In the genomic region with DNA sequence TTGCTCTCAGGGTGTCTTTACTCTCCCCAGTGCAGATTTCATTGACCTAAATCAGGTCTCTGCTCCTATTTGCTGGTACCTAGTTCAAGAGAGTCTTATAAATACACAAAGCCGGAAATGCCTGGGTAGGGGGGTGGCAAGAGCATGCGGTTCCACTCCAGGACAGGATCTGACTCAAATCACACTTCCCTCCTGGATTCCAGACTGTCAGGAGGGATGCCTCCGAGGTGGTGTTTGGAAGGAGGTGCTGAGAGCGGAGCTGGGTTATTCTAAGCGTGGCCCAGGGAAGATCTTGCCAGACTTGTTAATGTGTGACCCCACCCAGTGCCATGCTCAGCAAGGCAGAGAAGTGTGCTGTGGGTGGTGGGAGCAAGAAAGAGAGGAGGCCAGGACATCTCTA, we compare ENCODE assay signal across 10 cellular contexts. TPM values are rescaled to one million over a fixed set of nuclear protein-coding genes. Genes with fewer than 3 reads are reported as not detected.
DNase-seq lines count a peak whose midpoint lies in the region; ATAC-seq, FAIRE-seq and TF ChIP-seq lines count a peak whose summit lies in the region.
"Had no signal": no experiment of that assay in that cellular context is flagged by ENCODE, and none has a peak within 500 bp of the region (broad histone marks: within the 10 kb centered on the region; RNA-seq: fewer than 3 reads in every experiment).

No MANE protein-coding gene starts in this region.

- H2BK15ac ChIP-seq in IMR-90 (ENCODE audit: low read depth, low read length) (no peak overlapping the region; the same call in 2 of the 3 replicates), mesenchymal stem cell (ENCODE audit: low read depth, poor library complexity, severe bottlenecking) (no peak overlapping the region)

- H4K8ac ChIP-seq in IMR-90 (ENCODE audit: low read depth in 2 of 2, low read length in 2 of 2) (no peak overlapping the region), mesenchymal stem cell (ENCODE audit: low read length) (no peak overlapping the region)

- ATAC-seq in IMR-90 (ENCODE audit: low read depth) (no peak), gastrocnemius medialis (no peak), HG03135 (IDR thresholded peaks at IDR 0.05; ENCODE audit: unreplicated experiment) (no peak), HG03432 (IDR thresholded peaks at IDR 0.05; ENCODE audit: unreplicated experiment) (no peak)

- CTCF ChIA-PET in IMR-90 (lab: Yijun Ruan, JAX) (no interaction called here), endothelial cell of umbilical vein (lab: Charles Lee) (interaction anchor here (0.7 to 2.1 kb wide), 7 partner anchors 9 to 67 kb away, joined by 3 to 8 read pairs (median 4); no protein-coding TSS in a partner anchor)

- H3K4ac ChIP-seq in IMR-90 (ENCODE audit: low read depth, low read length) (no peak overlapping the region), mesenchymal stem cell (ENCODE audit: low read depth in 1 of 2, low read length in 2 of 2) (no peak overlapping the region)

- H3K9me1 ChIP-seq in IMR-90 (ENCODE audit: insufficient read depth, low read length) (0 out of 2 replicates have a peak, but pooled peaks cover 6% of the 10 kb centered on the region), endothelial cell of umbilical vein (replicated peaks; ENCODE audit: control insufficient read depth, extremely low read depth, insufficient read depth, low read length) (no peaks in the 10 kb centered on the region)

- H3K27ac ChIP-seq in BLaER1 treated with 17β-estradiol and CSF1 and Interleukin-3, amounts not matched to agents 10 nM and 100 nM, result no peak overlapping the region
- H3K27ac ChIP-seq in IMR-90 (ENCODE audit: insufficient read depth, low read length), result no peak overlapping the region
- H3K27ac ChIP-seq in endothelial cell of umbilical vein (ENCODE audit: insufficient read depth, low read depth, low read length), result peak overlapping the region; percentile 46
- H3K27ac ChIP-seq in mesenchymal stem cell (ENCODE audit: low read length, poor library complexity, severe bottlenecking), result no peak overlapping the region
- no peak overlapping the region for H3K27ac ChIP-seq in gastrocnemius medialis

- DNase-seq in IMR-90, result peak; percentile 29
- peak; percentile 67 for DNase-seq in endothelial cell of umbilical vein (ENCODE audit: low read depth, low spot score)
- peak; percentile 37 for DNase-seq in mesenchymal stem cell
- no peak for DNase-seq in gastrocnemius medialis
- DNase-seq in NCI-H187 (lab: John Stamatoyannopoulos, UW), result no peak
- DNase-seq: stimulated activated CD4-positive, alpha-beta T cell treated with anti-CD3 and anti-CD28 coated beads, Interleukin-4, amount 100 ng/mL, for 24 hours had no signal

- peak overlapping the region; percentile 71 for H2AK9ac ChIP-seq in IMR-90 (replicated peaks; ENCODE audit: low read depth, low read length, poor library complexity)

- in situ Hi-C loops in IMR-90 (cut with MboI; ENCODE audit: low sequenced_read_pairs) (no loop called here), gastrocnemius medialis (cut with MboI; ENCODE audit: low sequenced_read_pairs in 4 of 4) (no loop called here)

- no peaks in the 10 kb centered on the region for H3K79me2 ChIP-seq in endothelial cell of umbilical vein (ENCODE audit: control insufficient read depth, insufficient read depth, low read length)

- no peak overlapping the region for H3K4me3 ChIP-seq in BLaER1 treated with 17β-estradiol and CSF1 and Interleukin-3, amounts not matched to agents 10 nM and 100 nM
- no peak overlapping the region for H3K4me3 ChIP-seq in IMR-90 (ENCODE audit: insufficient read depth, low read depth, low read length)
- no peak overlapping the region for H3K4me3 ChIP-seq in endothelial cell of umbilical vein (replicated peaks in 1 of 3; ENCODE audit: insufficient read depth in 1 of 3, low read depth in 1 of 3, low read length in 3 of 3)
- H3K4me3 ChIP-seq in mesenchymal stem cell (ENCODE audit: insufficient read depth in 1 of 2, low read depth in 1 of 2, low read length in 2 of 2), result no peak overlapping the region
- H3K4me3 ChIP-seq in gastrocnemius medialis, result no peak overlapping the region

- H2BK120ac ChIP-seq in IMR-90 (ENCODE audit: low read depth, low read length) (no peak overlapping the region), mesenchymal stem cell (ENCODE audit: low read depth, low read length) (no peak overlapping the region)

- BruUV-seq in IMR-90 (replicated peaks; lab: Mats Ljungman, UMichigan) (no TSS peak), endothelial cell of umbilical vein (replicated peaks; lab: Mats Ljungman, UMichigan) (no TSS peak)

- peaks cover 0 to 6% (median 0%) of the 10 kb centered on the region in 11 experiments; a peak in 1 of 22 replicates for H3K9me3 ChIP-seq in BLaER1 treated with 17β-estradiol and CSF1 and Interleukin-3, amounts not matched to agents 10 nM and 100 nM (replicated peaks in 1 of 11)
- no peaks in the 10 kb centered on the region for H3K9me3 ChIP-seq in IMR-90 (ENCODE audit: control insufficient read depth, insufficient read depth, low read length)
- H3K9me3 ChIP-seq in endothelial cell of umbilical vein (replicated peaks; ENCODE audit: control insufficient read depth, insufficient read depth, low read length), result no peaks in the 10 kb centered on the region
- H3K9me3 ChIP-seq in mesenchymal stem cell (ENCODE audit: control insufficient read depth, low read length), result no peaks in the 10 kb centered on the region
- H3K9me3 ChIP-seq in gastrocnemius medialis, result no peaks in the 10 kb centered on the region

- no peak for TF ChIP-seq POLR2A in IMR-90 (IDR thresholded peaks at IDR 0.05; ENCODE audit: low read depth, low read length)
- TF ChIP-seq POLR2A in endothelial cell of umbilical vein (IDR thresholded peaks at IDR 0.05; ENCODE audit: low read depth, low read length), result no peak
- no peak for TF ChIP-seq POLR2A in gastrocnemius medialis (IDR thresholded peaks at IDR 0.05)

- H4K20me1 ChIP-seq in BLaER1 treated with 17β-estradiol and CSF1 and Interleukin-3, amounts not matched to agents 10 nM and 100 nM, result no peaks in the 10 kb centered on the region
- no peaks in the 10 kb centered on the region for H4K20me1 ChIP-seq in IMR-90 (ENCODE audit: insufficient read depth, low read length)
- no peaks in the 10 kb centered on the region for H4K20me1 ChIP-seq in endothelial cell of umbilical vein (replicated peaks; ENCODE audit: control insufficient read depth, extremely low read depth, insufficient read depth, low read length)

- WGBS in IMR-90 (ENCODE audit: extremely low coverage in 2 of 2, insufficient read length in 1 of 2), 2 experiments, result no CpG with 5 or more reads among the region's 5 CpGs
- WGBS in mesenchymal stem cell, result 4% methylated on average over 2 of the region's 5 CpGs

- no peak overlapping the region for H2BK20ac ChIP-seq in IMR-90 (ENCODE audit: low read depth, low read length)

- intact Hi-C loops in IMR-90 (cut with micrococcal nuclease), result no loop called here
- intact Hi-C loops in endothelial cell of umbilical vein (cut with micrococcal nuclease), result loop anchor here (1.0 kb wide), 1 partner anchor 29 kb away; no protein-coding TSS in a partner anchor
- intact Hi-C loops in gastrocnemius medialis (cut with DNase I; ENCODE audit: low total_unique reads), result no loop called here

- peak overlapping the region; percentile 33 to 64 (median 45); a peak in 21 of 22 replicates for H3K4me2 ChIP-seq in BLaER1 treated with 17β-estradiol and CSF1 and Interleukin-3, amounts not matched to agents 10 nM and 100 nM
- H3K4me2 ChIP-seq in IMR-90 (ENCODE audit: low read depth, low read length), result no peak overlapping the region
- H3K4me2 ChIP-seq in endothelial cell of umbilical vein (ENCODE audit: insufficient read depth, low read length), result peak overlapping the region; percentile 38
- no peak overlapping the region for H3K4me2 ChIP-seq in mesenchymal stem cell (ENCODE audit: low read length, poor library complexity, severe bottlenecking)

- H3K14ac ChIP-seq in IMR-90 (replicated peaks; ENCODE audit: low read depth, low read length), result no peak overlapping the region
- H3K14ac ChIP-seq in mesenchymal stem cell (ENCODE audit: low read length in 2 of 2), result no peak overlapping the region

- H3K56ac ChIP-seq in IMR-90 (ENCODE audit: extremely low read depth, insufficient read depth, low read length), result no peak overlapping the region

- H2AFZ ChIP-seq in IMR-90 (replicated peaks; ENCODE audit: low read length, poor library complexity) (peak overlapping the region; percentile 65), endothelial cell of umbilical vein (ENCODE audit: low read depth, low read length) (peak overlapping the region; percentile 3), mesenchymal stem cell (ENCODE audit: low read depth, low read length) (no peak overlapping the region)

- H3K4me1 ChIP-seq in BLaER1 treated with 17β-estradiol and CSF1 and Interleukin-3, amounts not matched to agents 10 nM and 100 nM, result peaks cover 11 to 17% (median 16%) of the 10 kb centered on the region in 10 experiments; a peak in 19 of 20 replicates
- H3K4me1 ChIP-seq in IMR-90 (ENCODE audit: control insufficient read depth, insufficient read depth, low read length) (no peaks in the 10 kb centered on the region; the same call in 1 of the 2 replicates), endothelial cell of umbilical vein (ENCODE audit: control insufficient read depth, extremely low read depth, insufficient read depth, low read length) (peaks cover 22% of the 10 kb centered on the region), mesenchymal stem cell (ENCODE audit: control insufficient read depth, insufficient read depth, low read depth, low read length) (peaks cover 18% of the 10 kb centered on the region), gastrocnemius medialis (no peaks in the 10 kb centered on the region)

- no peak overlapping the region for H4K91ac ChIP-seq in IMR-90 (ENCODE audit: insufficient read depth, low read depth, low read length)
- no peak overlapping the region for H4K91ac ChIP-seq in mesenchymal stem cell (ENCODE audit: low read length)

- no peaks in the 10 kb centered on the region for H3K79me1 ChIP-seq in IMR-90 (ENCODE audit: low read depth in 1 of 2, low read length in 2 of 2)
- no peaks in the 10 kb centered on the region for H3K79me1 ChIP-seq in mesenchymal stem cell (replicated peaks; ENCODE audit: low read length, poor library complexity, severe bottlenecking)

- no peak overlapping the region for H2BK5ac ChIP-seq in IMR-90 (ENCODE audit: low read depth, low read length, poor library complexity, severe bottlenecking)
- H2BK5ac ChIP-seq in mesenchymal stem cell (ENCODE audit: low read depth, low read length, poor library complexity, severe bottlenecking), result no peak overlapping the region

- H3K18ac ChIP-seq in IMR-90 (ENCODE audit: low read depth, low read length) (no peak overlapping the region), mesenchymal stem cell (ENCODE audit: low read depth in 1 of 2, low read length in 2 of 2) (no peak overlapping the region)

- TF ChIP-seq CTCF in IMR-90 (conservative IDR thresholded peaks at IDR 0.05; ENCODE audit: low read depth, low read length) (no peak), endothelial cell of umbilical vein (IDR thresholded peaks at IDR 0.05; ENCODE audit: extremely low read depth in 1 of 2, insufficient read depth in 1 of 2, low read depth in 1 of 2, low read length in 2 of 2) (no peak), gastrocnemius medialis (IDR thresholded peaks at IDR 0.05 in 4 of 5, conservative IDR thresholded peaks at IDR 0.05 in 1 of 5) (no peak)

- TF ChIP-seq RAD21 in IMR-90 (IDR thresholded peaks at IDR 0.05; ENCODE audit: low read length), result no peak

- dilution Hi-C loops in IMR-90 (cut with HindIII; ENCODE audit: low sequenced_read_pairs, unreplicated experiment) (no loop called here), endothelial cell of umbilical vein (cut with MboI; ENCODE audit: extremely low pct_ligation_motif_present, low sequenced_read_pairs) (no loop called here)

- H2BK12ac ChIP-seq in mesenchymal stem cell (ENCODE audit: low read length in 2 of 2), result no peak overlapping the region

- H3K27me3 ChIP-seq in BLaER1 treated with 17β-estradiol and CSF1 and Interleukin-3, amounts not matched to agents 10 nM and 100 nM, result no peaks in the 10 kb centered on the region
- H3K27me3 ChIP-seq in IMR-90 (ENCODE audit: control insufficient read depth, insufficient read depth, low read length) (peaks cover 28% of the 10 kb centered on the region), endothelial cell of umbilical vein (ENCODE audit: control insufficient read depth in 2 of 2, insufficient read depth in 2 of 2, low read length in 2 of 2) (peaks cover 0 to 2% of the 10 kb centered on the region in 2 experiments), mesenchymal stem cell (ENCODE audit: control insufficient read depth in 1 of 2, insufficient read depth in 1 of 2, low read length in 2 of 2) (peaks cover 0 to 40% of the 10 kb centered on the region in 2 experiments), gastrocnemius medialis (peaks cover 0 to 4% (median 0%) of the 10 kb centered on the region in 3 donors)

- H3K36me3 ChIP-seq in BLaER1 treated with 17β-estradiol and CSF1 and Interleukin-3, amounts not matched to agents 10 nM and 100 nM, result no peaks in the 10 kb centered on the region
- H3K36me3 ChIP-seq in IMR-90 (ENCODE audit: control insufficient read depth, insufficient read depth, low read length) (no peaks in the 10 kb centered on the region), endothelial cell of umbilical vein (ENCODE audit: control insufficient read depth in 2 of 2, extremely low read depth in 1 of 2, insufficient read depth in 2 of 2, low read length in 2 of 2) (no peaks in the 10 kb centered on the region), mesenchymal stem cell (ENCODE audit: control insufficient read depth in 1 of 2, insufficient read depth in 2 of 2, low read depth in 1 of 2, low read length in 2 of 2) (no peaks in the 10 kb centered on the region), gastrocnemius medialis (no peaks in the 10 kb centered on the region)

- no peak overlapping the region for H4K5ac ChIP-seq in IMR-90 (ENCODE audit: low read depth, low read length)

- no peak overlapping the region for H2AK5ac ChIP-seq in IMR-90 (ENCODE audit: low read depth, low read length)
- H2AK5ac ChIP-seq in mesenchymal stem cell (ENCODE audit: low read length, severe bottlenecking), result no peak overlapping the region

- H3K9ac ChIP-seq in BLaER1 treated with 17β-estradiol and CSF1 and Interleukin-3, amounts not matched to agents 10 nM and 100 nM, result no peak overlapping the region
- H3K9ac ChIP-seq in IMR-90 (ENCODE audit: low read depth, low read length) (no peak overlapping the region), endothelial cell of umbilical vein (replicated peaks; ENCODE audit: extremely low read depth, insufficient read depth, low read length) (no peak overlapping the region), mesenchymal stem cell (ENCODE audit: low read length) (no peak overlapping the region)

- POLR2A ChIA-PET in IMR-90 (lab: Charles Lee; ENCODE audit: unreplicated experiment), result no interaction called here
- POLR2A ChIA-PET in endothelial cell of umbilical vein (lab: Charles Lee), result interaction anchor here (1.5 kb wide), 1 partner anchor 29 kb away, joined by 6 read pairs; no protein-coding TSS in a partner anchor

- FAIRE-seq in endothelial cell of umbilical vein (lab: Jason Lieb, UNC), result peak; percentile 98
- FAIRE-seq: colon had no signal

- 0 out of 2 replicates have a peak overlapping the region, but pooled peaks have one; percentile 10 for H3K23ac ChIP-seq in IMR-90 (ENCODE audit: low read depth, low read length)
- H3K23ac ChIP-seq in mesenchymal stem cell (ENCODE audit: low read length in 2 of 2), result no peak overlapping the region

RNA-seq across cellular contexts. Expression of a gene that starts 49.8 kb away (rescaled TPM):
- not detected in 2 replicates for total RNA-seq in IMR-90 (2012; rRNA removed)
- polyA plus RNA-seq in IMR-90 (2012; rRNA removed), result not detected in 2 replicates
- not detected in 2 replicates for polyA plus RNA-seq in IMR-90 (2012; cell fraction: cytosol; rRNA removed)
- 0.02 TPM in 2 replicates for polyA plus RNA-seq in IMR-90 (2012; cell fraction: nucleus; rRNA removed; ENCODE audit: low replicate concordance)
- not detected in 2 replicates for total RNA-seq in endothelial cell of umbilical vein
- polyA plus RNA-seq in endothelial cell of umbilical vein, result 0.07 TPM in 1 of 2 replicates, not detected in the other
- not detected in 2 replicates for polyA plus RNA-seq in endothelial cell of umbilical vein (2011; cell fraction: cytosol; rRNA removed)
- 0.11 TPM in 1 of 2 replicates, not detected in the other for polyA plus RNA-seq in endothelial cell of umbilical vein (2011; cell fraction: nucleus; rRNA removed)
- 0.33 and 1.5 TPM in 2 replicates for polyA plus RNA-seq in endothelial cell of umbilical vein (2012)
- polyA minus RNA-seq in endothelial cell of umbilical vein, result 0.08 TPM in 1 of 2 replicates, not detected in the other
- not detected for polyA minus RNA-seq in endothelial cell of umbilical vein (2011; cell fraction: cytosol; rRNA and poly(A)+ RNA removed)
- polyA minus RNA-seq in endothelial cell of umbilical vein (2011; cell fraction: nucleus; rRNA and poly(A)+ RNA removed), result not detected in 2 replicates
- 3.1 TPM for polyA plus RNA-seq in mesenchymal stem cell (2013, experiment 1 of 2)
- 3.2 TPM for polyA plus RNA-seq in mesenchymal stem cell (2013, experiment 2 of 2)
- total RNA-seq in gastrocnemius medialis, result 1 to 10 TPM in 1 of 4 donors, under 1 TPM in 3; 0.20 to 1.9 (median 0.82) TPM

Comparison
In these comparisons a context has a peak if more than half of its experiments do, and no peak if none do; other contexts are left out.
1. H3K4me2 ChIP-seq: peak in BLaER1 treated with 17β-estradiol and CSF1 and Interleukin-3, amounts not matched to agents 10 nM and 100 nM (11 of 11) and endothelial cell of umbilical vein (single experiment); none in IMR-90 (single experiment) and mesenchymal stem cell (single experiment).
2. DNase-seq: peak in IMR-90 (single experiment), endothelial cell of umbilical vein (single experiment) and mesenchymal stem cell (single experiment); none in gastrocnemius medialis (0 of 2) and NCI-H187 (0 of 2).